1 cellular context compared by ENCODE assay signal in the genomic region with DNA sequence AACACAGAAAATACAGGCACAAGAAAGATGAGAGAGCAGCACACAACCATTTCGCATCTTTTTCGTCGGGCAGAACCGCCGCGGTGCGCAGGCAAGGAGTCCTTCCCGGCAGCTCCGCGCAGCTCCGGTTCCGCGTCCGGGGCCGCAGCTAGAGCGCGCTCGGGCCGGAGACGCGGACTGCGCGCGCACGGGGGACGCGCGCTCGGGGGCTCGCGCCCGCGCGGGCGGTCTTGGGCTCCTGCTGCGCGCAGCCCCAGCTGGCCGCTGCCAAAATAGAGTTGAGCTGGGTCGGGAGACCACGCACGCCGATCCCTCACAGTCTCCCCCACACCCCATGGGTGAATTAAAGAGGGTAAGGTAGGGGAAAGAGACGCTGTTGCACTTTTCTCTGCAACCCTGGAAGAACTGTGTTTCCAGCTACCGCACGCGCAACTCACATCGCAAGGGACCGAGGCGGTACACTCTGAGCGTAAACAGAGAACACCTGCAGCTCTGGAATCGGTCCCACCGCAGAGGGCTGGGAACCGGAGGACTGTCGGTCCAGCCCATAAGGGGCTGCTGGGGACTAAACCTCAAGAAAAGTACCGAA.
TF ChIP-seq lines count a peak whose summit lies in the region.

No MANE protein-coding gene starts in this region.

TF ChIP-seq in SK-N-SH, 30 proteins besides CTCF, POLR2A, EP300 and RAD21 (continued from another document):
- TF ChIP-seq, protein P1, sequence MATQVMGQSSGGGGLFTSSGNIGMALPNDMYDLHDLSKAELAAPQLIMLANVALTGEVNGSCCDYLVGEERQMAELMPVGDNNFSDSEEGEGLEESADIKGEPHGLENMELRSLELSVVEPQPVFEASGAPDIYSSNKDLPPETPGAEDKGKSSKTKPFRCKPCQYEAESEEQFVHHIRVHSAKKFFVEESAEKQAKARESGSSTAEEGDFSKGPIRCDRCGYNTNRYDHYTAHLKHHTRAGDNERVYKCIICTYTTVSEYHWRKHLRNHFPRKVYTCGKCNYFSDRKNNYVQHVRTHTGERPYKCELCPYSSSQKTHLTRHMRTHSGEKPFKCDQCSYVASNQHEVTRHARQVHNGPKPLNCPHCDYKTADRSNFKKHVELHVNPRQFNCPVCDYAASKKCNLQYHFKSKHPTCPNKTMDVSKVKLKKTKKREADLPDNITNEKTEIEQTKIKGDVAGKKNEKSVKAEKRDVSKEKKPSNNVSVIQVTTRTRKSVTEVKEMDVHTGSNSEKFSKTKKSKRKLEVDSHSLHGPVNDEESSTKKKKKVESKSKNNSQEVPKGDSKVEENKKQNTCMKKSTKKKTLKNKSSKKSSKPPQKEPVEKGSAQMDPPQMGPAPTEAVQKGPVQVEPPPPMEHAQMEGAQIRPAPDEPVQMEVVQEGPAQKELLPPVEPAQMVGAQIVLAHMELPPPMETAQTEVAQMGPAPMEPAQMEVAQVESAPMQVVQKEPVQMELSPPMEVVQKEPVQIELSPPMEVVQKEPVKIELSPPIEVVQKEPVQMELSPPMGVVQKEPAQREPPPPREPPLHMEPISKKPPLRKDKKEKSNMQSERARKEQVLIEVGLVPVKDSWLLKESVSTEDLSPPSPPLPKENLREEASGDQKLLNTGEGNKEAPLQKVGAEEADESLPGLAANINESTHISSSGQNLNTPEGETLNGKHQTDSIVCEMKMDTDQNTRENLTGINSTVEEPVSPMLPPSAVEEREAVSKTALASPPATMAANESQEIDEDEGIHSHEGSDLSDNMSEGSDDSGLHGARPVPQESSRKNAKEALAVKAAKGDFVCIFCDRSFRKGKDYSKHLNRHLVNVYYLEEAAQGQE (IDR thresholded peaks at IDR 0.05; ENCODE audit: low read depth, low read length): no peak
